ENCODE assay signal across 9 cellular contexts in genomic region chr9:121271368-121272351, GRCh38. TPM values are rescaled to one million over a fixed set of nuclear protein-coding genes. Genes with fewer than 3 reads are reported as not detected.
DNase-seq lines count a peak whose midpoint lies in the region; ATAC-seq and TF ChIP-seq lines count a peak whose summit lies in the region.
"Had no signal": no experiment of that assay in that cellular context is flagged by ENCODE, and none has a peak within 500 bp of the region (broad histone marks: within the 10 kb centered on the region; RNA-seq: fewer than 3 reads in every experiment).

No MANE protein-coding gene starts in this region.

- H3K4me1 Mint-ChIP-seq in T-helper 2 cell treated with Interferon-gamma antibody and Interleukin-4, amounts not matched to agents 5 μg/mL and 100 μg/mL, for 36 hours (ENCODE audit: low read depth), result peaks cover 3% of the 10 kb centered on the region

- peaks cover 23% of the 10 kb centered on the region for H3K27me3 Mint-ChIP-seq in T-helper 2 cell treated with Interferon-gamma antibody and Interleukin-4, amounts not matched to agents 5 μg/mL and 100 μg/mL, for 36 hours (ENCODE audit: low read depth)

- H3K36me3 ChIP-seq in SJSA1 (peaks cover 15% of the 10 kb centered on the region), gastroesophageal sphincter (no peaks in the 10 kb centered on the region), prostate gland (no peaks in the 10 kb centered on the region)

- no peak overlapping the region for H3K4me3 Mint-ChIP-seq in T-helper 2 cell treated with Interferon-gamma antibody and Interleukin-4, amounts not matched to agents 5 μg/mL and 100 μg/mL, for 36 hours

- TF ChIP-seq EP300 in gastroesophageal sphincter (IDR thresholded peaks at IDR 0.05), result no peak

- no peak overlapping the region for H3K27ac Mint-ChIP-seq in T-helper 2 cell treated with Interferon-gamma antibody and Interleukin-4, amounts not matched to agents 5 μg/mL and 100 μg/mL, for 36 hours

- H3K27me3 ChIP-seq in SJSA1 (replicated peaks) (no peaks in the 10 kb centered on the region), gastroesophageal sphincter (no peaks in the 10 kb centered on the region), prostate gland (replicated peaks; ENCODE audit: insufficient read depth) (no peaks in the 10 kb centered on the region)

- 12 to 35% methylated on average over 5 to 6 of the region's 13 CpGs for WGBS in gastroesophageal sphincter (ENCODE audit: low coverage in 1 of 2), 2 donors
- 43% methylated on average over 13 of the region's 13 CpGs for WGBS in prostate gland

- intact Hi-C loops in prostate gland (cut with DNase I) (no loop called here), posterior cingulate gyrus (cut with DNase I) (no loop called here)

- TF ChIP-seq POLR2A in gastroesophageal sphincter (IDR thresholded peaks at IDR 0.05), result no peak
- TF ChIP-seq POLR2A in prostate gland (IDR thresholded peaks at IDR 0.05), result no peak

- H3K9me3 Mint-ChIP-seq in T-helper 2 cell treated with Interferon-gamma antibody and Interleukin-4, amounts not matched to agents 5 μg/mL and 100 μg/mL, for 36 hours, result no peaks in the 10 kb centered on the region

- no peak for ATAC-seq in gastroesophageal sphincter

- H3K27ac ChIP-seq in SJSA1, result peak overlapping the region; percentile 65
- peak overlapping the region; percentile 90 to 98 (median 96) for H3K27ac ChIP-seq in gastroesophageal sphincter
- H3K27ac ChIP-seq in prostate gland, result peak overlapping the region; percentile 40 to 76

- H3K36me3 Mint-ChIP-seq in T-helper 2 cell treated with Interferon-gamma antibody and Interleukin-4, amounts not matched to agents 5 μg/mL and 100 μg/mL, for 36 hours (ENCODE audit: low read depth), result no peaks in the 10 kb centered on the region

- H3K9me3 ChIP-seq in SJSA1 (replicated peaks) (no peaks in the 10 kb centered on the region), gastroesophageal sphincter (no peaks in the 10 kb centered on the region), prostate gland (no peaks in the 10 kb centered on the region)

- H3K4me1 ChIP-seq in SJSA1 (replicated peaks) (peaks cover 62% of the 10 kb centered on the region), gastroesophageal sphincter (peaks cover 40 to 93% (median 53%) of the 10 kb centered on the region in 3 donors), prostate gland (replicated peaks) (peaks cover 3% of the 10 kb centered on the region)

- DNase-seq in CD1c-positive myeloid dendritic cell (ENCODE audit: extremely low spot score), result peak; percentile 87
- DNase-seq in SJSA1 (ENCODE audit: low read depth in 1 of 2, low spot score in 2 of 2), result peak; percentile 55
- no peak for DNase-seq in prostate gland (ENCODE audit: low spot score)
- DNase-seq in T-helper 2 cell treated with Interferon-gamma antibody and Interleukin-4, amounts not matched to agents 5 μg/mL and 100 μg/mL, for 36 hours (ENCODE audit: low spot score), result no peak
- no peak for DNase-seq in activated CD8-positive, alpha-beta memory T cell treated with anti-CD3 and anti-CD28 coated beads for 24 hours
- no peak for DNase-seq in posterior cingulate gyrus
- DNase-seq in NCI-H1092 treated with DMSO at 0.1 percent for 48 hours (lab: John Stamatoyannopoulos, UW), result no peak
- DNase-seq: effector memory CD4-positive, alpha-beta T cell had no signal

- H3K4me3 ChIP-seq in SJSA1 (no peak overlapping the region), gastroesophageal sphincter (peak overlapping the region in 1 of 2 donors; percentile 88), prostate gland (no peak overlapping the region)

- TF ChIP-seq CTCF in gastroesophageal sphincter (IDR thresholded peaks at IDR 0.05) (no peak), prostate gland (IDR thresholded peaks at IDR 0.05) (no peak)

RNA-seq across cellular contexts. Expression of gene GSN, which starts 3.7 kb away (rescaled TPM):
- 284 and 331 TPM in 2 replicates for total RNA-seq in SJSA1 (2014; rRNA removed; shearing (Covaris generic))
- total RNA-seq in gastroesophageal sphincter (1,000 to 10,000 TPM; 2,362 to 3,466 (median 3,146) TPM), prostate gland (100 to 1,000 TPM; 390 to 690 TPM)

Comparison
In these comparisons a context has a peak if more than half of its experiments do, and no peak if none do; other contexts are left out.
1. DNase-seq: peak in CD1c-positive myeloid dendritic cell (single experiment) and SJSA1 (2 of 2); none in prostate gland (single experiment), T-helper 2 cell treated with Interferon-gamma antibody and Interleukin-4, amounts not matched to agents 5 μg/mL and 100 μg/mL, for 36 hours (single experiment), activated CD8-positive, alpha-beta memory T cell treated with anti-CD3 and anti-CD28 coated beads for 24 hours (single experiment), posterior cingulate gyrus (0 of 10) and NCI-H1092 treated with DMSO at 0.1 percent for 48 hours (single experiment).
2. Peak in every context shown above with its lines, with median percentiles within 50 percentile points of each other: H3K27ac ChIP-seq.